23 cellular contexts compared by ENCODE assay signal in genomic region chr7:35508623-35509400, GRCh38.
A peak's percentile ranks its signal among the peaks of the same experiment; 100 is the strongest.
DNase-seq lines count a peak whose midpoint lies in the region; ATAC-seq, FAIRE-seq and TF ChIP-seq lines count a peak whose summit lies in the region.
"Had no signal": no experiment of that assay in that cellular context is flagged by ENCODE, and none has a peak within 500 bp of the region (broad histone marks: within the 10 kb centered on the region; RNA-seq: fewer than 3 reads in every experiment).

No MANE protein-coding gene starts in this region.

- no peaks in the 10 kb centered on the region for H3K9me3 ChIP-seq in GM12878 (replicated peaks; ENCODE audit: control insufficient read depth, insufficient read depth, low read length)
- H3K9me3 ChIP-seq in liver (ENCODE audit: control insufficient read depth in 4 of 4, low read length in 3 of 4) = no peaks in the 10 kb centered on the region
- H3K9me3 ChIP-seq: ascending aorta, HAP-1, lower lobe of right lung, upper lobe of right lung had no signal

- RAD21 ChIA-PET in GM12878 (lab: Charles Lee; ENCODE audit: unreplicated experiment) = no interaction called here

- CTCF ChIA-PET in GM12878 (lab: Yijun Ruan, JAX) = interaction anchor here (1.0 kb wide), 1 partner anchor 37 kb away, joined by 3 read pairs; no protein-coding TSS in a partner anchor

- no peaks in the 10 kb centered on the region for H4K20me1 ChIP-seq in GM12878 (ENCODE audit: control insufficient read depth, insufficient read depth)

- WGBS in GM12878 (ENCODE audit: insufficient coverage, insufficient replicate concordance, low lambda C conversion rate, missing lambda C conversion rate) = 20% methylated on average over 3 of the region's 3 CpGs
- WGBS in liver = 27% methylated on average over 3 of the region's 3 CpGs

- H3K27me3 ChIP-seq in GM12878 (replicated peaks in 1 of 2; ENCODE audit: control insufficient read depth in 2 of 2, insufficient read depth in 2 of 2, low read length in 1 of 2) (no peaks in the 10 kb centered on the region; a peak in 1 of 4 replicates), liver (ENCODE audit: control insufficient read depth in 4 of 4, insufficient read depth in 4 of 4, low read length in 3 of 4) (no peaks in the 10 kb centered on the region)
- H3K27me3 ChIP-seq: ascending aorta, upper lobe of right lung had no signal

- H3K4me1 ChIP-seq in GM12878 (ENCODE audit: control insufficient read depth, insufficient read depth, low read length) (no peaks in the 10 kb centered on the region), liver (ENCODE audit: control insufficient read depth in 4 of 4, insufficient read depth in 4 of 4, low read length in 3 of 4) (peaks cover 8 to 53% (median 50%) of the 10 kb centered on the region in 4 donors)
- H3K4me1 ChIP-seq: ascending aorta, HAP-1, lower lobe of right lung, upper lobe of right lung had no signal

- in situ Hi-C loops in GM12878 (cut with MboI) = loop anchor here (25.0 kb wide), 2 partner anchors 297 to 447 kb away; no protein-coding TSS in a partner anchor

- TF ChIP-seq CTCF in NB4 (IDR thresholded peaks at IDR 0.05; ENCODE audit: low read depth, low read length) (peak; percentile 50), GM12878 (IDR thresholded peaks at IDR 0.05 in 2 of 3, conservative IDR thresholded peaks at IDR 0.05 in 1 of 3; ENCODE audit: control insufficient read depth in 2 of 3, extremely low read depth in 1 of 3, insufficient read depth in 1 of 3, low read depth in 3 of 3, low read length in 3 of 3) (0 out of 6 replicates have a peak, but pooled peaks of 2 of the 3 experiments have one; percentile 5 to 6), liver (IDR thresholded peaks at IDR 0.05; ENCODE audit: low read depth, low read length, missing input control) (peak; percentile 1)

- peak; percentile 29 for DNase-seq in DMS 273 (lab: John Stamatoyannopoulos, UW; ENCODE audit: unreplicated experiment)
- DNase-seq in DMS 273 treated with DMSO at 0.1 percent for 48 hours (lab: John Stamatoyannopoulos, UW) = no peak
- peak; percentile 34 for DNase-seq in NB4 (ENCODE audit: low read depth)
- no peak for DNase-seq in GM12878 (ENCODE audit: low read depth, low spot score)
- DNase-seq in ureter (ENCODE audit: low spot score) = no peak
- no peak for DNase-seq in NCI-H510A (lab: John Stamatoyannopoulos, UW)
- DNase-seq: activated CD8-positive, alpha-beta T cell treated with anti-CD3 and anti-CD28 coated beads, Interleukin-2, amount 10 ng/mL, durations not matched to agents 7 days and 5 days; activated effector memory CD4-positive, alpha-beta T cell treated with Interleukin-2 at 50 U/mL for 16 hours; CD8-positive, alpha-beta memory T cell; lower lobe of right lung; NCI-H187 treated with DMSO at 0.1 percent for 48 hours; NCI-H69; nephron progenitor cell; SHP77; stimulated activated CD4-positive, alpha-beta T cell treated with anti-CD3 and anti-CD28 coated beads, Interleukin-4, amount 100 ng/mL, for 4 hours; upper lobe of right lung had no signal

- H3K4me3 ChIP-seq in NB4 (ENCODE audit: low read depth, low read length) (no peak overlapping the region), GM12878 (no peak overlapping the region), liver (ENCODE audit: low read depth in 1 of 3, low read length in 3 of 3) (no peak overlapping the region)
- H3K4me3 ChIP-seq: ascending aorta, HAP-1, lower lobe of right lung, upper lobe of right lung had no signal

- FAIRE-seq in GM12878 (lab: Jason Lieb, UNC) = no peak
- FAIRE-seq: A204.1, TTC549 had no signal

- TF ChIP-seq POLR2A in NB4 (IDR thresholded peaks at IDR 0.05; ENCODE audit: extremely low read depth, insufficient read length) (no peak), GM12878 (IDR thresholded peaks at IDR 0.05; ENCODE audit: low read depth, low read length) (no peak)

- POLR2A ChIA-PET in GM12878 (lab: Charles Lee) = no interaction called here

- H3K9ac ChIP-seq in GM12878 (ENCODE audit: control insufficient read depth, insufficient read depth, low read length) (no peak overlapping the region), liver (ENCODE audit: low read depth in 1 of 2, low read length in 2 of 2) (no peak overlapping the region)

- no peaks in the 10 kb centered on the region for H3K79me2 ChIP-seq in GM12878 (ENCODE audit: control insufficient read depth, insufficient read depth, low read length)

- intact Hi-C loops in GM12878 (cut with micrococcal nuclease; ENCODE audit: unreplicated experiment) = no loop called here

- TF ChIP-seq RAD21 in GM12878 (IDR thresholded peaks at IDR 0.05; ENCODE audit: insufficient read depth, low read depth, low read length) (no peak), liver (IDR thresholded peaks at IDR 0.05) (peak in 1 of 2 donors; percentile 13)

- SMC1A ChIA-PET in GM12878 (lab: Charles Lee; ENCODE audit: uncharacterized antibody, unreplicated experiment) = interaction anchor here (0.7 kb wide), 1 partner anchor 115 kb away, joined by 3 read pairs; no protein-coding TSS in a partner anchor

- ATAC-seq in GM12878 = peak; percentile 64
- no peak for ATAC-seq in HG02884 (IDR thresholded peaks at IDR 0.05; ENCODE audit: unreplicated experiment)
- ATAC-seq: activated CD8-positive, alpha-beta T cell treated with anti-CD3 and anti-CD28 coated beads, Interleukin-2, amount 10 ng/mL, durations not matched to agents 7 days and 5 days; lower lobe of right lung; sciatic nerve; upper lobe of right lung had no signal

- H2AFZ ChIP-seq in GM12878 (ENCODE audit: control insufficient read depth, low read depth, low read length) = no peak overlapping the region

- no peak overlapping the region for H3K4me2 ChIP-seq in GM12878 (ENCODE audit: control insufficient read depth, insufficient read depth)

- no peak for TF ChIP-seq EP300 in GM12878 (IDR thresholded peaks at IDR 0.05; ENCODE audit: borderline replicate concordance in 1 of 2, control insufficient read depth in 1 of 2, low read depth in 2 of 2, low read length in 2 of 2)

- H3K36me3 ChIP-seq in GM12878 (ENCODE audit: control insufficient read depth in 2 of 2, insufficient read depth in 2 of 2, low read length in 1 of 2) (no peaks in the 10 kb centered on the region), liver (ENCODE audit: control insufficient read depth in 4 of 4, insufficient read depth in 3 of 4, low read depth in 1 of 4, low read length in 3 of 4) (no peaks in the 10 kb centered on the region)
- H3K36me3 ChIP-seq: ascending aorta, HAP-1, lower lobe of right lung, upper lobe of right lung had no signal

- H3K27ac ChIP-seq in GM12878 (ENCODE audit: control insufficient read depth, insufficient read depth) (no peak overlapping the region), liver (ENCODE audit: low read depth in 1 of 2, low read length in 2 of 2) (peak overlapping the region in 1 of 2 donors; percentile 26)
- H3K27ac ChIP-seq: ascending aorta, lower lobe of right lung, upper lobe of right lung had no signal

- no TSS peak for BruUV-seq in GM12878 (replicated peaks; lab: Mats Ljungman, UMichigan)

TF ChIP-seq in GM12878, 131 proteins besides CTCF, POLR2A, EP300 and RAD21 (continues in another document):
- TF ChIP-seq FOS (IDR thresholded peaks at IDR 0.05; ENCODE audit: borderline replicate concordance, extremely low read depth, insufficient read length) (no peak), IRF5 (IDR thresholded peaks at IDR 0.05; ENCODE audit: borderline replicate concordance) (no peak), FOXK2 (IDR thresholded peaks at IDR 0.05) (no peak), CREM (IDR thresholded peaks at IDR 0.05; ENCODE audit: low read depth) (no peak), HDAC6 (IDR thresholded peaks at IDR 0.05; ENCODE audit: unreplicated experiment) (no peak), SIX5 (IDR thresholded peaks at IDR 0.05; ENCODE audit: low read depth, low read length, severe bottlenecking) (no peak), RELA (IDR thresholded peaks at IDR 0.05; ENCODE audit: borderline replicate concordance, partially characterized antibody) (no peak)

TF ChIP-seq in liver, 16 proteins besides CTCF, POLR2A, EP300 and RAD21 (continues in another document):
- no peak for TF ChIP-seq NR2F2 (IDR thresholded peaks at IDR 0.05)
- peak; percentile 47 for TF ChIP-seq REST (IDR thresholded peaks at IDR 0.05)
- TF ChIP-seq MAX (IDR thresholded peaks at IDR 0.05) = peak; percentile 66
- no peak for TF ChIP-seq GABPA (IDR thresholded peaks at IDR 0.05 in 1 of 2, conservative IDR thresholded peaks at IDR 0.05 in 1 of 2)
- peak in 1 of 2 donors; percentile 48 for TF ChIP-seq JUND (IDR thresholded peaks at IDR 0.05)
- peak; percentile 55 for TF ChIP-seq FOXA2 (IDR thresholded peaks at IDR 0.05)
- peak; percentile 6 for TF ChIP-seq FOXA1 (IDR thresholded peaks at IDR 0.05)
- peak; percentile 83 to 89 for TF ChIP-seq RXRA (IDR thresholded peaks at IDR 0.05)
- TF ChIP-seq EGR1 (IDR thresholded peaks at IDR 0.05; ENCODE audit: low read depth in 2 of 2) = no peak
- TF ChIP-seq HNF4A (conservative IDR thresholded peaks at IDR 0.05) = peak; percentile 93
- no peak for TF ChIP-seq TAF1 (conservative IDR thresholded peaks at IDR 0.05)
- TF ChIP-seq SP1 (IDR thresholded peaks at IDR 0.05) = peak; percentile 73
- peak; percentile 43 for TF ChIP-seq YY1 (IDR thresholded peaks at IDR 0.05)

Comparison
In these comparisons a context has a peak if more than half of its experiments do, and no peak if none do; other contexts are left out.
1. DNase-seq: peak in DMS 273 (single experiment) and NB4 (single experiment); none in DMS 273 treated with DMSO at 0.1 percent for 48 hours (single experiment), GM12878 (single experiment), ureter (single experiment) and NCI-H510A (single experiment).
2. Peak in every context shown above with its lines, with median percentiles within 50 percentile points of each other: CTCF ChIP-seq.